ENCODE assay signal across 1 cellular context in the genomic region with DNA sequence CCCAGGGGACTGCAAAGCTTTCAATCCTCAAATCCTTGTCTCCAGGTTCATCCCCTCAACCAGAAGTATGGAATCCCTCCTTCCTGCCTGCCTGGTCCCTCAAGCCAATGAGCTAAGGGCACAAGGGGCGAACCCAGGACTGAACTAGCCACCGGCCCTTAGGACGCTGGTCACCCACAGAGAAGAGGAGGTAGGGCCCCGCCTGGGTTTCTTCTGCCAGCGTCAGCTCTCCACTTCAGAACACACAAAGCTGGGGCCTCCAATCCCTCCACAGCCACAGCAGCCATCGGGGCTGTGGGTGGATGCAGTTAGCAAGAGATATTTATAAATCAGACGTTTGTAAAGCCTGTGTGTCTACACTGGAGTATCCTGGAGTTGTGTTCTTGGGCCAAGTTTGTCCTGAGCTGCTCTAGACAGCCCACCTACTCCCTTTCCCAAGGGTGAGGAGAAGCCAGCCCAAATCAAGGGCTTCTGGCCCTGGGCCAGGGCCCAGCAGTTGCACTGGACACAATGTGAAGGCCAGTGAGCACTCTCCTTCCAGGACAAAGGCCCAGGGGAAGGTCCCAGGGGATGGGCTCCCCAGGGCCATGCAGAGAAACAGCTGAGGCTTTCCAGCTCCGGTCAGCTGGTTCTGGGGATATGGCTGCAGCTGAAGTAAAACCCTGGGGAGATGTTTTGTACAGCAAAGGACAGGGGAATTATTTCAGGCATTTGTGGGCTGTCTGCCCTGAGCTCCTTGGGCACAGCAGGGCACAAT.
TF ChIP-seq lines count a peak whose summit lies in the region.

No MANE protein-coding gene starts in this region.

TF ChIP-seq in IMR-90, 13 proteins besides CTCF, POLR2A, EP300 and RAD21:
- TF ChIP-seq FOS (IDR thresholded peaks at IDR 0.05; ENCODE audit: low read depth, low read length) = no peak
- TF ChIP-seq CEBPB (IDR thresholded peaks at IDR 0.05; ENCODE audit: low read depth, low read length) = no peak
- no peak for TF ChIP-seq MAZ (IDR thresholded peaks at IDR 0.05; ENCODE audit: borderline replicate concordance, low read depth, low read length)
- no peak for TF ChIP-seq CHD1 (IDR thresholded peaks at IDR 0.05; ENCODE audit: low read depth, low read length)
